1 cellular context compared by ENCODE assay signal in the genomic region with DNA sequence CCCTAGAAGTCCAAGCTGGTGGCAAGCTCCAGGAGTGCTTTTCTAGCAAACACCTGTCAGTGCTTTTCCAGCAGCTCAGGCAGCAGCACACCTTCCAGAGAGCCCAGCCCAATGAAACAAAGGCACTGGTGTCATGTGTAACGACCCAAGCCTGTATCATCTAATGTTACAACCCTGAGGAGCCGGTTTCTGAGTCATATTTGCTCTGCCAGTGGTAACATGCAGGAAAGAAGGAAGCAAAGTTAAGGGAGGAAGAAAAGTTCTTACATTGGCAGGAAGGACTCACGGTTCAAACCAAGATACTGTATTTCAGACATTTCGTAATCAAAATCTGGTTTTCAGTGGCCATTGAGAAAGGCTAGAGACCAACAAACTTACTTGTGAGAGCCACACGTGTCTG.
TF ChIP-seq lines count a peak whose summit lies in the region.

A gene (minus strand): TSS at position 139 of the 400 bp plus-strand sequence. CDS start 237 bp downstream, outside the sequence.

TF ChIP-seq in GM23338, 12 proteins besides CTCF, POLR2A, EP300 and RAD21 (continued from another document):
- TF ChIP-seq CREB1 (CRISPR knock-in tag; IDR thresholded peaks at IDR 0.05; ENCODE audit: low read depth): no peak
- no peak for TF ChIP-seq STAT1 (IDR thresholded peaks at IDR 0.05; ENCODE audit: unreplicated experiment)
